Comparison of ENCODE assay signal across 29 cellular contexts in the genomic region with DNA sequence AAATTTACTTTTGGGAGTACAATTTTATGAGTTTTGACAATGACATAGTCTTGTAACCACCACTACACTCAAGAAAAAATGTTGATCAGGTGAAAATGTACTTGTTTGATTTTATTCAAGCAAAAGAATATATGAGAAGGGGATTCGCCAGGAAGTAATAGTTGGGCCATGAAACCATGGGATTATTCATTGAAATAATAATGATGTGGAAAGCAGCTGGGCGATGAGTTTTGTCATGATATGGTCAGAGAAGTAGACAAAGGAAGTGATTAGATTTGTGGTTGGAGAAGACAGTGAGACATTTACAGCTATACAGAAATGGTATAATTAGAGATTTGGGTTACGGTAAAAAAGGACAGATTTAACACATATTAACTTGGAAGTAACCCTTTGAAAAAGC. TPM values are rescaled to one million over a fixed set of nuclear protein-coding genes. Genes with fewer than 3 reads are reported as not detected.
A peak's percentile ranks its signal among the peaks of the same experiment; 100 is the strongest.
DNase-seq lines count a peak whose midpoint lies in the region; ATAC-seq and TF ChIP-seq lines count a peak whose summit lies in the region.
"Had no signal": no experiment of that assay in that cellular context is flagged by ENCODE, and none has a peak within 500 bp of the region (broad histone marks: within the 10 kb centered on the region; RNA-seq: fewer than 3 reads in every experiment).

No MANE protein-coding gene starts in this region.

- H3K4me1 Mint-ChIP-seq in endodermal cell (no peaks in the 10 kb centered on the region), nephron progenitor cell (no peaks in the 10 kb centered on the region)
- H3K4me1 Mint-ChIP-seq: GM23338, mesothelial cell of epicardium, natural killer cell had no signal

- H3K4me3 ChIP-seq in endodermal cell (ENCODE audit: low read length): no peak overlapping the region
- H3K4me3 ChIP-seq: cardiac muscle cell, GM23338, Peyer's patch, SJSA1, vagina had no signal

- H3K9me3 Mint-ChIP-seq in endodermal cell: no peaks in the 10 kb centered on the region
- no peaks in the 10 kb centered on the region for H3K9me3 Mint-ChIP-seq in nephron progenitor cell
- H3K9me3 Mint-ChIP-seq: activated T-cell treated with anti-CD3 and anti-CD28 coated beads, Interleukin-2, amount 50 U/mL, for 4 hours; dendritic cell treated with granulocyte-macrophage colony-stimulating factor and Interleukin-4, amounts not matched to agents 40 ng/mL and 50 ng/mL, for 4 days; GM23338; mesothelial cell of epicardium; natural killer cell; stimulated activated naive CD8-positive, alpha-beta T cell treated with anti-CD3 and anti-CD28 coated beads, Interleukin-15, Interleukin-2, amounts not matched to agents 100 ng/mL and 50 ng/mL, for 24 hours; T-cell had no signal

- H3K27ac ChIP-seq in endodermal cell (ENCODE audit: low read depth, low read length): no peak overlapping the region
- H3K27ac ChIP-seq: C4-2B, cardiac muscle cell, parathyroid adenoma, Peyer's patch, SJSA1, vagina had no signal

- TF ChIP-seq CTCF in endodermal cell (conservative IDR thresholded peaks at IDR 0.05) (no peak), nephron progenitor cell (IDR thresholded peaks at IDR 0.05) (no peak)

- DNase-seq in ELR (ENCODE audit: low read depth): peak; percentile 65
- peak; percentile 87 for DNase-seq in LHCN-M2 (ENCODE audit: low read depth)
- no peak for DNase-seq in endodermal cell
- no peak for DNase-seq in nephron progenitor cell
- no peak for DNase-seq in cerebellar nuclear complex (lab: John Stamatoyannopoulos, UW)
- DNase-seq: activated naive CD4-positive, alpha-beta T cell; activated T-cell treated with anti-CD3 and anti-CD28 coated beads, Interleukin-2, amount 50 U/mL, for 4 hours; head of caudate nucleus; Karpas-422; natural killer cell; NCI-H1105; NCI-H1930; NCI-H526 treated with DMSO at 0.1 percent for 48 hours; Peyer's patch; right cardiac atrium; stimulated activated CD4-positive, alpha-beta T cell treated with anti-CD3 and anti-CD28 coated beads, Interleukin-15, amount 100 ng/mL, for 24 hours; T-cell had no signal

- H3K27ac Mint-ChIP-seq in endodermal cell (peak overlapping the region; percentile 23), nephron progenitor cell (peak overlapping the region; percentile 52)
- H3K27ac Mint-ChIP-seq: dendritic cell treated with granulocyte-macrophage colony-stimulating factor and Interleukin-4, amounts not matched to agents 40 ng/mL and 50 ng/mL, for 4 days; GM23338; mesothelial cell of epicardium; natural killer cell; stimulated activated naive CD8-positive, alpha-beta T cell treated with anti-CD3 and anti-CD28 coated beads, Interleukin-15, Interleukin-2, amounts not matched to agents 100 ng/mL and 50 ng/mL, for 24 hours; T-cell had no signal

- peaks cover 94% of the 10 kb centered on the region for H3K36me3 ChIP-seq in endodermal cell (ENCODE audit: control insufficient read depth, insufficient read depth, low read length)

- H3K9me3 ChIP-seq in endodermal cell (ENCODE audit: control insufficient read depth, low read length): no peaks in the 10 kb centered on the region
- H3K9me3 ChIP-seq: Peyer's patch, SJSA1, vagina had no signal

- ATAC-seq in HG03432 (IDR thresholded peaks at IDR 0.05; ENCODE audit: unreplicated experiment): no peak
- no peak for ATAC-seq in GM21737 (IDR thresholded peaks at IDR 0.05; ENCODE audit: unreplicated experiment)
- no peak for ATAC-seq in HG03460 (IDR thresholded peaks at IDR 0.05; ENCODE audit: unreplicated experiment)
- ATAC-seq: activated T-cell treated with anti-CD3 and anti-CD28 coated beads, Interleukin-2, amount 50 U/mL, for 4 hours; GM23338; natural killer cell; right cardiac atrium; T-cell had no signal

- no peaks in the 10 kb centered on the region for H3K27me3 Mint-ChIP-seq in endodermal cell (ENCODE audit: insufficient read depth)
- H3K27me3 Mint-ChIP-seq in nephron progenitor cell (ENCODE audit: low read depth, poor library complexity): no peaks in the 10 kb centered on the region
- H3K27me3 Mint-ChIP-seq: dendritic cell treated with granulocyte-macrophage colony-stimulating factor and Interleukin-4, amounts not matched to agents 40 ng/mL and 50 ng/mL, for 4 days; stimulated activated naive CD8-positive, alpha-beta T cell treated with anti-CD3 and anti-CD28 coated beads, Interleukin-15, Interleukin-2, amounts not matched to agents 100 ng/mL and 50 ng/mL, for 24 hours; T-cell had no signal

- H3K4me3 Mint-ChIP-seq in endodermal cell (no peak overlapping the region), nephron progenitor cell (no peak overlapping the region)
- H3K4me3 Mint-ChIP-seq: activated T-cell treated with anti-CD3 and anti-CD28 coated beads, Interleukin-2, amount 50 U/mL, for 4 hours; dendritic cell treated with granulocyte-macrophage colony-stimulating factor and Interleukin-4, amounts not matched to agents 40 ng/mL and 50 ng/mL, for 4 days; GM23338; mesothelial cell of epicardium; natural killer cell; stimulated activated naive CD8-positive, alpha-beta T cell treated with anti-CD3 and anti-CD28 coated beads, Interleukin-15, Interleukin-2, amounts not matched to agents 100 ng/mL and 50 ng/mL, for 24 hours; T-cell had no signal

- H3K9ac ChIP-seq in endodermal cell (ENCODE audit: extremely low read depth, low read length, poor library complexity, severe bottlenecking): no peak overlapping the region
- H3K9ac ChIP-seq: parathyroid adenoma had no signal

- no peaks in the 10 kb centered on the region for H3K27me3 ChIP-seq in endodermal cell (ENCODE audit: control insufficient read depth, insufficient read depth, low read length, poor library complexity, severe bottlenecking)
- H3K27me3 ChIP-seq: cardiac muscle cell, Peyer's patch, SJSA1, vagina had no signal

- 97% methylated on average over 2 to 3 of the region's 3 CpGs for WGBS in endodermal cell (ENCODE audit: insufficient coverage in 1 of 2, insufficient read length in 1 of 2), 2 experiments

- H3K36me3 Mint-ChIP-seq in endodermal cell (ENCODE audit: low read depth) (peaks cover 76% of the 10 kb centered on the region), nephron progenitor cell (ENCODE audit: low read depth) (peaks cover 77% of the 10 kb centered on the region)

- no peaks in the 10 kb centered on the region for H3K4me1 ChIP-seq in endodermal cell (ENCODE audit: control insufficient read depth, insufficient read depth, low read length)
- H3K4me1 ChIP-seq: parathyroid adenoma, Peyer's patch, SJSA1, vagina had no signal

RNA-seq across cellular contexts. Expression of gene HMGCR, which starts 11.2 kb away (rescaled TPM):
- total RNA-seq in LHCN-M2 (2014; rRNA removed) (51.3 and 77.3 TPM in 2 replicates), endodermal cell (100 to 1,000 TPM; 114 to 162 TPM)
- 26.9 TPM for polyA plus RNA-seq in LHCN-M2 (2012)
- polyA plus RNA-seq in endodermal cell (2013, experiment 1 of 2): 224 TPM
- 222 TPM for polyA plus RNA-seq in endodermal cell (2013, experiment 2 of 2)

Comparison
In these comparisons a context has a peak if more than half of its experiments do, and no peak if none do; other contexts are left out.
1. DNase-seq: peak in ELR (single experiment) and LHCN-M2 (single experiment); none in endodermal cell (single experiment), nephron progenitor cell (single experiment) and cerebellar nuclear complex (0 of 2).